Comparison of ENCODE assay signal across 22 cellular contexts in the genomic region with DNA sequence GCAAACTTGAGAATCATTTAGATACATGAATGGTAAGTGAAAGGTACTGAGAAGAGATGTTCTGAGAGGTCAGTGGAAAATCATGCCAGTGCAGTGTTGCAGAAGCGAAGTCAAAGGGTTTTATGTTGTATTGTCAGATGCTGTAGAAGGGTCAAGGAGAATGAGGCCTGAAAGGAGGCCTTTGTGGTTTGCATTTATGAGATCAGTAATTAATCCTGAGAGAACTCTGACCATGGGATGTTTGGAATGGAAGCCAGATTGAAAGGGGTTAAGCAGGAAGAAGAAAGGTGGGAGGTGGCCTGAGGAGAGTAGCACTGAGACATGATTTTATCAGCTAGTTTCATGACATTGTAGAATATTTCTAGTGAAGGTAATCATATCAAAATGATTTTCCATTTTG.
DNase-seq lines count a peak whose midpoint lies in the region; TF ChIP-seq lines count a peak whose summit lies in the region.
"Had no signal": no experiment of that assay in that cellular context is flagged by ENCODE, and none has a peak within 500 bp of the region (broad histone marks: within the 10 kb centered on the region; RNA-seq: fewer than 3 reads in every experiment).

No MANE protein-coding gene starts in this region.

- H3K4me1 Mint-ChIP-seq in H9 (peaks cover 26 to 29% of the 10 kb centered on the region in 2 experiments), endothelial cell (ENCODE audit: unreplicated experiment) (peaks cover 28% of the 10 kb centered on the region)

- H2AFZ ChIP-seq in H9 (ENCODE audit: low read length) (no peak overlapping the region), Karpas-422 (ENCODE audit: low read length) (no peak overlapping the region)

- H3K27me3 Mint-ChIP-seq in H9 (ENCODE audit: low read depth), result no peaks in the 10 kb centered on the region
- peaks cover 7% of the 10 kb centered on the region for H3K27me3 Mint-ChIP-seq in endothelial cell (ENCODE audit: unreplicated experiment)
- H3K27me3 Mint-ChIP-seq: CD4-positive, CD25-positive, alpha-beta regulatory T cell had no signal

- no peak overlapping the region for H3K23ac ChIP-seq in H9 (ENCODE audit: insufficient read length, low read depth, low read length)

- no peak overlapping the region for H2BK12ac ChIP-seq in H9 (ENCODE audit: insufficient read length, low read depth, low read length)

- WGBS in H9 (ENCODE audit: extremely low coverage, insufficient read length, low lambda C conversion rate), result no CpG with 5 or more reads among the region's 1 CpG

- H3K23me2 ChIP-seq in H9 (ENCODE audit: insufficient read length, low read depth, low read length, poor library complexity, severe bottlenecking), result no peaks in the 10 kb centered on the region

- no peak overlapping the region for H2BK5ac ChIP-seq in H9 (ENCODE audit: insufficient read length, low read length)

- H3K9ac ChIP-seq in H9 (ENCODE audit: extremely low read depth, insufficient read length, low read length), result no peak overlapping the region
- no peak overlapping the region for H3K9ac ChIP-seq in Karpas-422 (ENCODE audit: low read length)

- no peaks in the 10 kb centered on the region for H3K9me2 ChIP-seq in Karpas-422 (replicated peaks; ENCODE audit: insufficient read depth, low read length)

- H2BK15ac ChIP-seq in H9 (ENCODE audit: low read depth, low read length), result no peak overlapping the region

- no peak overlapping the region for H3K4ac ChIP-seq in H9 (ENCODE audit: low read depth, low read length)

- H3K14ac ChIP-seq in H9 (ENCODE audit: insufficient read depth, low read length), result no peak overlapping the region

- H3K27me3 ChIP-seq in H9 (ENCODE audit: insufficient read depth, low read length), result no peaks in the 10 kb centered on the region
- no peaks in the 10 kb centered on the region for H3K27me3 ChIP-seq in Karpas-422 (ENCODE audit: low read length)

- no peak overlapping the region for H3K56ac ChIP-seq in H9 (ENCODE audit: insufficient read length, low read depth, low read length)

- peak overlapping the region in 2 of 3 experiments; percentile 0 to 75; a peak in 4 of 7 replicates for H3K27ac Mint-ChIP-seq in H9
- H3K27ac Mint-ChIP-seq in endothelial cell (ENCODE audit: unreplicated experiment), result peak overlapping the region; percentile 6
- H3K27ac Mint-ChIP-seq: HFFc6 had no signal

- H2BK120ac ChIP-seq in H9 (ENCODE audit: low read depth, low read length, poor library complexity, severe bottlenecking), result no peak overlapping the region

- H3K4me1 ChIP-seq in H9 (ENCODE audit: insufficient read depth, low read length) (peaks cover 6% of the 10 kb centered on the region; the same call in 1 of the 2 replicates), Karpas-422 (ENCODE audit: low read length) (no peaks in the 10 kb centered on the region)
- H3K4me1 ChIP-seq: Caco-2 had no signal

- H3K4me3 Mint-ChIP-seq in H9, result no peak overlapping the region
- no peak overlapping the region for H3K4me3 Mint-ChIP-seq in endothelial cell (ENCODE audit: unreplicated experiment)
- H3K4me3 Mint-ChIP-seq: CD4-positive, CD25-positive, alpha-beta regulatory T cell; HFFc6 had no signal

- no peaks in the 10 kb centered on the region for H3K36me3 ChIP-seq in Karpas-422 (ENCODE audit: insufficient read depth, low read length)

- H4K8ac ChIP-seq in H9 (replicated peaks; ENCODE audit: insufficient read length, low read depth, low read length), result no peak overlapping the region

- H2BK20ac ChIP-seq in H9 (ENCODE audit: low read depth, low read length, poor library complexity, severe bottlenecking), result no peak overlapping the region

- H2AK5ac ChIP-seq in H9 (ENCODE audit: insufficient read length, low read length), result no peak overlapping the region

- H3K9me3 ChIP-seq in H9 (ENCODE audit: control insufficient read depth, low read depth, low read length) (no peaks in the 10 kb centered on the region), Karpas-422 (ENCODE audit: low read length) (no peaks in the 10 kb centered on the region)
- H3K9me3 ChIP-seq: Caco-2 had no signal

- no peak overlapping the region for H4K91ac ChIP-seq in H9 (ENCODE audit: insufficient read length, low read depth, low read length)

- H3K27ac ChIP-seq in H9 (ENCODE audit: insufficient read length, low read depth, low read length), result no peak overlapping the region
- H3K27ac ChIP-seq in substantia nigra (ENCODE audit: low read depth, low read length, poor library complexity, severe bottlenecking), result peak overlapping the region; percentile 62
- H3K27ac ChIP-seq in Karpas-422 (ENCODE audit: low read length), result no peak overlapping the region
- H3K27ac ChIP-seq: RWPE1 had no signal

- no peak overlapping the region for H3K4me3 ChIP-seq in Karpas-422 (ENCODE audit: low read length)

- H3K4me2 ChIP-seq in H9 (ENCODE audit: insufficient read depth, insufficient read length, low read length) (no peak overlapping the region), Karpas-422 (ENCODE audit: low read depth, low read length, poor library complexity, severe bottlenecking) (no peak overlapping the region)

- no peak overlapping the region for H3K18ac ChIP-seq in H9 (ENCODE audit: insufficient read length, low read depth, low read length)

- DNase-seq in H9 (no peak), amniotic epithelial cell (ENCODE audit: low read depth) (peak; percentile 25), endothelial cell (ENCODE audit: low spot score) (no peak), substantia nigra (lab: John Stamatoyannopoulos, UW) (no peak), Karpas-422 (no peak), NCI-H2227 treated with DMSO at 0.1 percent for 48 hours (lab: John Stamatoyannopoulos, UW) (no peak), amniotic stem cell (lab: John Stamatoyannopoulos, UW) (no peak)
- no peak for DNase-seq in activated CD4-positive, alpha-beta T cell treated with anti-CD3 and anti-CD28 coated beads, Interleukin-2, amount 50 U/mL, for 1 hour
- DNase-seq: Caco-2; CD4-positive, CD25-positive, alpha-beta regulatory T cell; DMS153; H7; HFFc6; MM.1S; NCI-H1048; NCI-H1436; NCI-H1930; NCI-H226; NCI-H510A treated with DMSO at 0.1 percent for 48 hours; NCI-H748 treated with DMSO at 0.1 percent for 48 hours; SHP77 treated with DMSO at 0.1 percent for 48 hours had no signal

- H3K79me1 ChIP-seq in H9 (ENCODE audit: insufficient read depth, low read depth, low read length, poor library complexity, severe bottlenecking), result no peaks in the 10 kb centered on the region

- no peaks in the 10 kb centered on the region for H4K20me1 ChIP-seq in H9 (ENCODE audit: control insufficient read depth, insufficient read depth, insufficient read length)
- peaks cover 7% of the 10 kb centered on the region; the same call in 1 of the 2 replicates for H4K20me1 ChIP-seq in Karpas-422 (ENCODE audit: insufficient read depth, low read depth, low read length)

- H3K9me3 Mint-ChIP-seq in H9 (0 out of 5 replicates have a peak, but pooled peaks cover 0 to 2% of the 10 kb centered on the region in 2 experiments), endothelial cell (ENCODE audit: unreplicated experiment) (no peaks in the 10 kb centered on the region)
- H3K9me3 Mint-ChIP-seq: HFFc6 had no signal

- TF ChIP-seq CTCF in H9 (conservative IDR thresholded peaks at IDR 0.05) (no peak), endothelial cell (IDR thresholded peaks at IDR 0.05; ENCODE audit: unreplicated experiment) (no peak)

- peaks cover 0 to 4% (median 0%) of the 10 kb centered on the region in 3 experiments; a peak in 1 of 7 replicates for H3K36me3 Mint-ChIP-seq in H9 (ENCODE audit: insufficient read depth in 1 of 3, low read depth in 3 of 3)
- H3K36me3 Mint-ChIP-seq in endothelial cell (ENCODE audit: low read depth, unreplicated experiment), result peaks cover 10% of the 10 kb centered on the region
- H3K36me3 Mint-ChIP-seq: CD4-positive, CD25-positive, alpha-beta regulatory T cell had no signal

- no peak overlapping the region for H3T11ph ChIP-seq in H9 (ENCODE audit: low read length)

- H3K79me2 ChIP-seq in H9 (ENCODE audit: insufficient read depth, low read length) (no peaks in the 10 kb centered on the region; the same call in 1 of the 2 replicates), Karpas-422 (ENCODE audit: low read length) (no peaks in the 10 kb centered on the region)

- no peak overlapping the region for H4K5ac ChIP-seq in H9 (ENCODE audit: insufficient read length, low read depth, low read length)
